Comparison of ENCODE assay signal across 1 cellular context in the genomic region with DNA sequence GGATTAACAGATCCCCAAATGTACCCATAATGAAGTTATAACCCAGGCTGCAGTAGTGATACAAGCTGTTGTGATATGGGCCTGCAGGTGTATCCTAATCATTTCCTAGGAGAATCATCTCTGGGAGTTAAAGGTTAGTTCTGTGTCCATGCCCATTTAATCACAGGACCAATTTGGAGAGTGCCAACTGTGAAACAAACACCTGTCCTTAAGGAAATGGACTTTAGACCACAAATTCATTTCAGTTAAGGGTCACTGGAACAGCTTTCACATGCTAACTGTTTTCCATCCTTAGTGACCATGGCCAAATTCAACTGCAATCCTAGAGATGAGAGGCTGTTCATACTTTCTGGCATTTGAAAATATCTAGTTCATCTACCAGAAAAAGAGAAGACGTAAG.
TF ChIP-seq lines count a peak whose summit lies in the region.

No MANE protein-coding gene starts in this region.

TF ChIP-seq in SK-N-SH treated with all-trans-retinoic acid at 6 μM for 48 hours, 23 proteins besides CTCF, POLR2A, EP300 and RAD21 (continued from another document):
- TF ChIP-seq, protein P1, sequence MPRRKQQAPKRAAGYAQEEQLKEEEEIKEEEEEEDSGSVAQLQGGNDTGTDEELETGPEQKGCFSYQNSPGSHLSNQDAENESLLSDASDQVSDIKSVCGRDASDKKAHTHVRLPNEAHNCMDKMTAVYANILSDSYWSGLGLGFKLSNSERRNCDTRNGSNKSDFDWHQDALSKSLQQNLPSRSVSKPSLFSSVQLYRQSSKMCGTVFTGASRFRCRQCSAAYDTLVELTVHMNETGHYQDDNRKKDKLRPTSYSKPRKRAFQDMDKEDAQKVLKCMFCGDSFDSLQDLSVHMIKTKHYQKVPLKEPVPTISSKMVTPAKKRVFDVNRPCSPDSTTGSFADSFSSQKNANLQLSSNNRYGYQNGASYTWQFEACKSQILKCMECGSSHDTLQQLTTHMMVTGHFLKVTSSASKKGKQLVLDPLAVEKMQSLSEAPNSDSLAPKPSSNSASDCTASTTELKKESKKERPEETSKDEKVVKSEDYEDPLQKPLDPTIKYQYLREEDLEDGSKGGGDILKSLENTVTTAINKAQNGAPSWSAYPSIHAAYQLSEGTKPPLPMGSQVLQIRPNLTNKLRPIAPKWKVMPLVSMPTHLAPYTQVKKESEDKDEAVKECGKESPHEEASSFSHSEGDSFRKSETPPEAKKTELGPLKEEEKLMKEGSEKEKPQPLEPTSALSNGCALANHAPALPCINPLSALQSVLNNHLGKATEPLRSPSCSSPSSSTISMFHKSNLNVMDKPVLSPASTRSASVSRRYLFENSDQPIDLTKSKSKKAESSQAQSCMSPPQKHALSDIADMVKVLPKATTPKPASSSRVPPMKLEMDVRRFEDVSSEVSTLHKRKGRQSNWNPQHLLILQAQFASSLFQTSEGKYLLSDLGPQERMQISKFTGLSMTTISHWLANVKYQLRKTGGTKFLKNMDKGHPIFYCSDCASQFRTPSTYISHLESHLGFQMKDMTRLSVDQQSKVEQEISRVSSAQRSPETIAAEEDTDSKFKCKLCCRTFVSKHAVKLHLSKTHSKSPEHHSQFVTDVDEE (CRISPR knock-in tag; IDR thresholded peaks at IDR 0.05), result no peak
- no peak for TF ChIP-seq POU6F1 (CRISPR knock-in tag; IDR thresholded peaks at IDR 0.05; ENCODE audit: borderline replicate concordance, low read depth)
- no peak for TF ChIP-seq BACH2 (CRISPR knock-in tag; IDR thresholded peaks at IDR 0.05; ENCODE audit: borderline replicate concordance)
- no peak for TF ChIP-seq ZNF70 (CRISPR knock-in tag; IDR thresholded peaks at IDR 0.05)
- TF ChIP-seq ZC3H10 (CRISPR knock-in tag; IDR thresholded peaks at IDR 0.05), result no peak
- no peak for TF ChIP-seq ZFP30 (CRISPR knock-in tag; IDR thresholded peaks at IDR 0.05)
- TF ChIP-seq OSR1 (CRISPR knock-in tag; IDR thresholded peaks at IDR 0.05), result no peak
